1 cellular context compared by ENCODE assay signal in the genomic region with DNA sequence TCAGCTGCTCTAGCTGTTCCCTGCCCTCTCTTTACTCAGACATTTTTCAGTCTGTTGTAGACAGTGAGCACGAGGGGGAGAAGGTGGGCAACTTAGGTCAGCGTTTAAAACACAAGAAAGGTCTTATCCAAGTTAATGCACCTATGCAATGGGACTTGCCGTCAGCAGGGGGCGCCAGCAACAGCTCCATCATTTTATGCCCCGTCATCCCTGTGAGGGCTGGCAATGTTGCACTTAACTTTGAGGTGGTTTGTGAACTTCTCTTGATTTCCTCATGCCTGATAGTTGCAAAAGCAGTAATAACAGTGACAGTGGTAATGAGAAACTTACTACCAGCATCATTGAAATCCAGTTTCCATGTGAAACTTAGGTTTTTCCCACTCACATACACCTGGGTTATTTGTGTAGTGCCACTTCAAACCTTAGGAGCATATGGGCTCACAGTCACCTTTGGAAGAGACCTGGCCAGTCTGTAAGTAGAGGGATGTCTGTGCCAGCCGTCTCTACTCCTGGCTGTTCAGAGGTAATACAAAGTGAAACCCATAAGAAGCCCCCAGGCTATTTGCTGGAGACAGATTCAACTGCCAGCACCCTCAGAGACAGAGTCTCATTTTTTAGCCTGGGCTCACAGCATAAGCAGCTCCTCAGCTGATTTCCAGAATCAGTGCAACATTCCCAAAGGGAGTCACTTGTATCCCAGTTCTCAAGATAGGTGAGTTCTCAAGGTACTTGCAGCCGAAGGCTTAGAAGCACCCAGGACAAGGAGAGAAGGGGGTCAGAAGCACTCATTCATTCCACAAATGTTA.
TF ChIP-seq lines count a peak whose summit lies in the region.

No MANE protein-coding gene starts in this region.

TF ChIP-seq in HepG2, 621 proteins besides CTCF, POLR2A, EP300 and RAD21 (continues in another document):
- TF ChIP-seq MEIS2 (CRISPR knock-in tag; IDR thresholded peaks at IDR 0.05) (no peak), MXI1 (IDR thresholded peaks at IDR 0.05; ENCODE audit: borderline replicate concordance, low read depth, low read length) (peak; percentile 57; the same call in 1 of the 3 replicates), ZZZ3 (CRISPR knock-in tag; IDR thresholded peaks at IDR 0.05; ENCODE audit: borderline replicate concordance) (no peak), ZNF317 (CRISPR knock-in tag; IDR thresholded peaks at IDR 0.05) (0 out of 2 replicates have a peak, but pooled peaks have one; percentile 33), ZFY (CRISPR knock-in tag; IDR thresholded peaks at IDR 0.05) (no peak), SMAD9 (CRISPR knock-in tag; IDR thresholded peaks at IDR 0.05) (no peak; the same call in 1 of the 2 replicates), AGO1 (IDR thresholded peaks at IDR 0.05; ENCODE audit: low read depth, low read length, poor library complexity, severe bottlenecking) (no peak), GLI4 (CRISPR knock-in tag; IDR thresholded peaks at IDR 0.05; ENCODE audit: borderline replicate concordance) (no peak), ZNF446 (CRISPR knock-in tag; IDR thresholded peaks at IDR 0.05) (peak; percentile 38; the same call in 1 of the 2 replicates), PAX8 (CRISPR knock-in tag; IDR thresholded peaks at IDR 0.05; ENCODE audit: borderline replicate concordance) (no peak), IRX3 (CRISPR knock-in tag; IDR thresholded peaks at IDR 0.05; ENCODE audit: borderline replicate concordance, low read depth) (no peak), ZNF674 (CRISPR knock-in tag; IDR thresholded peaks at IDR 0.05; ENCODE audit: low read depth) (no peak), SATB2 (CRISPR knock-in tag; IDR thresholded peaks at IDR 0.05) (no peak), ZFP37 (CRISPR knock-in tag; IDR thresholded peaks at IDR 0.05; ENCODE audit: borderline replicate concordance) (0 out of 2 replicates have a peak, but pooled peaks have one; percentile 21), SNAI1 (CRISPR knock-in tag; IDR thresholded peaks at IDR 0.05; ENCODE audit: borderline replicate concordance) (no peak), ZNF747 (CRISPR knock-in tag; IDR thresholded peaks at IDR 0.05; ENCODE audit: borderline replicate concordance) (no peak), ZNF605 (CRISPR knock-in tag; IDR thresholded peaks at IDR 0.05) (no peak), GATAD1 (CRISPR knock-in tag; IDR thresholded peaks at IDR 0.05) (no peak; the same call in 1 of the 2 replicates), KMT2A (CRISPR knock-in tag; IDR thresholded peaks at IDR 0.05) (no peak), KDM4B (CRISPR knock-in tag; IDR thresholded peaks at IDR 0.05) (0 out of 2 replicates have a peak, but pooled peaks have one; percentile 35), NFE2L1 (CRISPR knock-in tag; IDR thresholded peaks at IDR 0.05; ENCODE audit: borderline replicate concordance) (peak; percentile 98; the same call in 1 of the 2 replicates), SOX5 (CRISPR knock-in tag; IDR thresholded peaks at IDR 0.05; ENCODE audit: borderline replicate concordance) (0 out of 2 replicates have a peak, but pooled peaks have one; percentile 25)
- TF ChIP-seq, protein P1, sequence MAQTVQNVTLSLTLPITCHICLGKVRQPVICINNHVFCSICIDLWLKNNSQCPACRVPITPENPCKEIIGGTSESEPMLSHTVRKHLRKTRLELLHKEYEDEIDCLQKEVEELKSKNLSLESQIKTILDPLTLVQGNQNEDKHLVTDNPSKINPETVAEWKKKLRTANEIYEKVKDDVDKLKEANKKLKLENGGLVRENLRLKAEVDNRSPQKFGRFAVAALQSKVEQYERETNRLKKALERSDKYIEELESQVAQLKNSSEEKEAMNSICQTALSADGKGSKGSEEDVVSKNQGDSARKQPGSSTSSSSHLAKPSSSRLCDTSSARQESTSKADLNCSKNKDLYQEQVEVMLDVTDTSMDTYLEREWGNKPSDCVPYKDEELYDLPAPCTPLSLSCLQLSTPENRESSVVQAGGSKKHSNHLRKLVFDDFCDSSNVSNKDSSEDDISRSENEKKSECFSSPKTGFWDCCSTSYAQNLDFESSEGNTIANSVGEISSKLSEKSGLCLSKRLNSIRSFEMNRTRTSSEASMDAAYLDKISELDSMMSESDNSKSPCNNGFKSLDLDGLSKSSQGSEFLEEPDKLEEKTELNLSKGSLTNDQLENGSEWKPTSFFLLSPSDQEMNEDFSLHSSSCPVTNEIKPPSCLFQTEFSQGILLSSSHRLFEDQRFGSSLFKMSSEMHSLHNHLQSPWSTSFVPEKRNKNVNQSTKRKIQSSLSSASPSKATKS (CRISPR knock-in tag; IDR thresholded peaks at IDR 0.05), result no peak
- TF ChIP-seq, protein P2, sequence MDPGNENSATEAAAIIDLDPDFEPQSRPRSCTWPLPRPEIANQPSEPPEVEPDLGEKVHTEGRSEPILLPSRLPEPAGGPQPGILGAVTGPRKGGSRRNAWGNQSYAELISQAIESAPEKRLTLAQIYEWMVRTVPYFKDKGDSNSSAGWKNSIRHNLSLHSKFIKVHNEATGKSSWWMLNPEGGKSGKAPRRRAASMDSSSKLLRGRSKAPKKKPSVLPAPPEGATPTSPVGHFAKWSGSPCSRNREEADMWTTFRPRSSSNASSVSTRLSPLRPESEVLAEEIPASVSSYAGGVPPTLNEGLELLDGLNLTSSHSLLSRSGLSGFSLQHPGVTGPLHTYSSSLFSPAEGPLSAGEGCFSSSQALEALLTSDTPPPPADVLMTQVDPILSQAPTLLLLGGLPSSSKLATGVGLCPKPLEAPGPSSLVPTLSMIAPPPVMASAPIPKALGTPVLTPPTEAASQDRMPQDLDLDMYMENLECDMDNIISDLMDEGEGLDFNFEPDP (CRISPR knock-in tag; conservative IDR thresholded peaks at IDR 0.05), result peak; percentile 82; the same call in 1 of the 2 replicates
- TF ChIP-seq, protein P3, sequence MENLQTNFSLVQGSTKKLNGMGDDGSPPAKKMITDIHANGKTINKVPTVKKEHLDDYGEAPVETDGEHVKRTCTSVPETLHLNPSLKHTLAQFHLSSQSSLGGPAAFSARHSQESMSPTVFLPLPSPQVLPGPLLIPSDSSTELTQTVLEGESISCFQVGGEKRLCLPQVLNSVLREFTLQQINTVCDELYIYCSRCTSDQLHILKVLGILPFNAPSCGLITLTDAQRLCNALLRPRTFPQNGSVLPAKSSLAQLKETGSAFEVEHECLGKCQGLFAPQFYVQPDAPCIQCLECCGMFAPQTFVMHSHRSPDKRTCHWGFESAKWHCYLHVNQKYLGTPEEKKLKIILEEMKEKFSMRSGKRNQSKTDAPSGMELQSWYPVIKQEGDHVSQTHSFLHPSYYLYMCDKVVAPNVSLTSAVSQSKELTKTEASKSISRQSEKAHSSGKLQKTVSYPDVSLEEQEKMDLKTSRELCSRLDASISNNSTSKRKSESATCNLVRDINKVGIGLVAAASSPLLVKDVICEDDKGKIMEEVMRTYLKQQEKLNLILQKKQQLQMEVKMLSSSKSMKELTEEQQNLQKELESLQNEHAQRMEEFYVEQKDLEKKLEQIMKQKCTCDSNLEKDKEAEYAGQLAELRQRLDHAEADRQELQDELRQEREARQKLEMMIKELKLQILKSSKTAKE (CRISPR knock-in tag; IDR thresholded peaks at IDR 0.05; ENCODE audit: borderline replicate concordance), result no peak
- TF ChIP-seq, protein P4, sequence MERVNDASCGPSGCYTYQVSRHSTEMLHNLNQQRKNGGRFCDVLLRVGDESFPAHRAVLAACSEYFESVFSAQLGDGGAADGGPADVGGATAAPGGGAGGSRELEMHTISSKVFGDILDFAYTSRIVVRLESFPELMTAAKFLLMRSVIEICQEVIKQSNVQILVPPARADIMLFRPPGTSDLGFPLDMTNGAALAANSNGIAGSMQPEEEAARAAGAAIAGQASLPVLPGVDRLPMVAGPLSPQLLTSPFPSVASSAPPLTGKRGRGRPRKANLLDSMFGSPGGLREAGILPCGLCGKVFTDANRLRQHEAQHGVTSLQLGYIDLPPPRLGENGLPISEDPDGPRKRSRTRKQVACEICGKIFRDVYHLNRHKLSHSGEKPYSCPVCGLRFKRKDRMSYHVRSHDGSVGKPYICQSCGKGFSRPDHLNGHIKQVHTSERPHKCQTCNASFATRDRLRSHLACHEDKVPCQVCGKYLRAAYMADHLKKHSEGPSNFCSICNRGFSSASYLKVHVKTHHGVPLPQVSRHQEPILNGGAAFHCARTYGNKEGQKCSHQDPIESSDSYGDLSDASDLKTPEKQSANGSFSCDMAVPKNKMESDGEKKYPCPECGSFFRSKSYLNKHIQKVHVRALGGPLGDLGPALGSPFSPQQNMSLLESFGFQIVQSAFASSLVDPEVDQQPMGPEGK (CRISPR knock-in tag; IDR thresholded peaks at IDR 0.05), result 0 out of 2 replicates have a peak, but pooled peaks have one; percentile 26
- TF ChIP-seq, protein P5, sequence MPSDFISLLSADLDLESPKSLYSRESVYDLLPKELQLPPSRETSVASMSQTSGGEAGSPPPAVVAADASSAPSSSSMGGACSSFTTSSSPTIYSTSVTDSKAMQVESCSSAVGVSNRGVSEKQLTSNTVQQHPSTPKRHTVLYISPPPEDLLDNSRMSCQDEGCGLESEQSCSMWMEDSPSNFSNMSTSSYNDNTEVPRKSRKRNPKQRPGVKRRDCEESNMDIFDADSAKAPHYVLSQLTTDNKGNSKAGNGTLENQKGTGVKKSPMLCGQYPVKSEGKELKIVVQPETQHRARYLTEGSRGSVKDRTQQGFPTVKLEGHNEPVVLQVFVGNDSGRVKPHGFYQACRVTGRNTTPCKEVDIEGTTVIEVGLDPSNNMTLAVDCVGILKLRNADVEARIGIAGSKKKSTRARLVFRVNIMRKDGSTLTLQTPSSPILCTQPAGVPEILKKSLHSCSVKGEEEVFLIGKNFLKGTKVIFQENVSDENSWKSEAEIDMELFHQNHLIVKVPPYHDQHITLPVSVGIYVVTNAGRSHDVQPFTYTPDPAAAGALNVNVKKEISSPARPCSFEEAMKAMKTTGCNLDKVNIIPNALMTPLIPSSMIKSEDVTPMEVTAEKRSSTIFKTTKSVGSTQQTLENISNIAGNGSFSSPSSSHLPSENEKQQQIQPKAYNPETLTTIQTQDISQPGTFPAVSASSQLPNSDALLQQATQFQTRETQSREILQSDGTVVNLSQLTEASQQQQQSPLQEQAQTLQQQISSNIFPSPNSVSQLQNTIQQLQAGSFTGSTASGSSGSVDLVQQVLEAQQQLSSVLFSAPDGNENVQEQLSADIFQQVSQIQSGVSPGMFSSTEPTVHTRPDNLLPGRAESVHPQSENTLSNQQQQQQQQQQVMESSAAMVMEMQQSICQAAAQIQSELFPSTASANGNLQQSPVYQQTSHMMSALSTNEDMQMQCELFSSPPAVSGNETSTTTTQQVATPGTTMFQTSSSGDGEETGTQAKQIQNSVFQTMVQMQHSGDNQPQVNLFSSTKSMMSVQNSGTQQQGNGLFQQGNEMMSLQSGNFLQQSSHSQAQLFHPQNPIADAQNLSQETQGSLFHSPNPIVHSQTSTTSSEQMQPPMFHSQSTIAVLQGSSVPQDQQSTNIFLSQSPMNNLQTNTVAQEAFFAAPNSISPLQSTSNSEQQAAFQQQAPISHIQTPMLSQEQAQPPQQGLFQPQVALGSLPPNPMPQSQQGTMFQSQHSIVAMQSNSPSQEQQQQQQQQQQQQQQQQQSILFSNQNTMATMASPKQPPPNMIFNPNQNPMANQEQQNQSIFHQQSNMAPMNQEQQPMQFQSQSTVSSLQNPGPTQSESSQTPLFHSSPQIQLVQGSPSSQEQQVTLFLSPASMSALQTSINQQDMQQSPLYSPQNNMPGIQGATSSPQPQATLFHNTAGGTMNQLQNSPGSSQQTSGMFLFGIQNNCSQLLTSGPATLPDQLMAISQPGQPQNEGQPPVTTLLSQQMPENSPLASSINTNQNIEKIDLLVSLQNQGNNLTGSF (CRISPR knock-in tag; IDR thresholded peaks at IDR 0.05), result no peak
- TF ChIP-seq, protein P6, sequence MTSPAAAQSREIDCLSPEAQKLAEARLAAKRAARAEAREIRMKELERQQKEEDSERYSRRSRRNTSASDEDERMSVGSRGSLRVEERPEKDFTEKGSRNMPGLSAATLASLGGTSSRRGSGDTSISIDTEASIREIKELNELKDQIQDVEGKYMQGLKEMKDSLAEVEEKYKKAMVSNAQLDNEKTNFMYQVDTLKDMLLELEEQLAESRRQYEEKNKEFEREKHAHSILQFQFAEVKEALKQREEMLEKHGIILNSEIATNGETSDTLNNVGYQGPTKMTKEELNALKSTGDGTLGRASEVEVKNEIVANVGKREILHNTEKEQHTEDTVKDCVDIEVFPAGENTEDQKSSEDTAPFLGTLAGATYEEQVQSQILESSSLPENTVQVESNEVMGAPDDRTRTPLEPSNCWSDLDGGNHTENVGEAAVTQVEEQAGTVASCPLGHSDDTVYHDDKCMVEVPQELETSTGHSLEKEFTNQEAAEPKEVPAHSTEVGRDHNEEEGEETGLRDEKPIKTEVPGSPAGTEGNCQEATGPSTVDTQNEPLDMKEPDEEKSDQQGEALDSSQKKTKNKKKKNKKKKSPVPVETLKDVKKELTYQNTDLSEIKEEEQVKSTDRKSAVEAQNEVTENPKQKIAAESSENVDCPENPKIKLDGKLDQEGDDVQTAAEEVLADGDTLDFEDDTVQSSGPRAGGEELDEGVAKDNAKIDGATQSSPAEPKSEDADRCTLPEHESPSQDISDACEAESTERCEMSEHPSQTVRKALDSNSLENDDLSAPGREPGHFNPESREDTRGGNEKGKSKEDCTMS (CRISPR knock-in tag; conservative IDR thresholded peaks at IDR 0.05), result no peak
- TF ChIP-seq, protein P7, sequence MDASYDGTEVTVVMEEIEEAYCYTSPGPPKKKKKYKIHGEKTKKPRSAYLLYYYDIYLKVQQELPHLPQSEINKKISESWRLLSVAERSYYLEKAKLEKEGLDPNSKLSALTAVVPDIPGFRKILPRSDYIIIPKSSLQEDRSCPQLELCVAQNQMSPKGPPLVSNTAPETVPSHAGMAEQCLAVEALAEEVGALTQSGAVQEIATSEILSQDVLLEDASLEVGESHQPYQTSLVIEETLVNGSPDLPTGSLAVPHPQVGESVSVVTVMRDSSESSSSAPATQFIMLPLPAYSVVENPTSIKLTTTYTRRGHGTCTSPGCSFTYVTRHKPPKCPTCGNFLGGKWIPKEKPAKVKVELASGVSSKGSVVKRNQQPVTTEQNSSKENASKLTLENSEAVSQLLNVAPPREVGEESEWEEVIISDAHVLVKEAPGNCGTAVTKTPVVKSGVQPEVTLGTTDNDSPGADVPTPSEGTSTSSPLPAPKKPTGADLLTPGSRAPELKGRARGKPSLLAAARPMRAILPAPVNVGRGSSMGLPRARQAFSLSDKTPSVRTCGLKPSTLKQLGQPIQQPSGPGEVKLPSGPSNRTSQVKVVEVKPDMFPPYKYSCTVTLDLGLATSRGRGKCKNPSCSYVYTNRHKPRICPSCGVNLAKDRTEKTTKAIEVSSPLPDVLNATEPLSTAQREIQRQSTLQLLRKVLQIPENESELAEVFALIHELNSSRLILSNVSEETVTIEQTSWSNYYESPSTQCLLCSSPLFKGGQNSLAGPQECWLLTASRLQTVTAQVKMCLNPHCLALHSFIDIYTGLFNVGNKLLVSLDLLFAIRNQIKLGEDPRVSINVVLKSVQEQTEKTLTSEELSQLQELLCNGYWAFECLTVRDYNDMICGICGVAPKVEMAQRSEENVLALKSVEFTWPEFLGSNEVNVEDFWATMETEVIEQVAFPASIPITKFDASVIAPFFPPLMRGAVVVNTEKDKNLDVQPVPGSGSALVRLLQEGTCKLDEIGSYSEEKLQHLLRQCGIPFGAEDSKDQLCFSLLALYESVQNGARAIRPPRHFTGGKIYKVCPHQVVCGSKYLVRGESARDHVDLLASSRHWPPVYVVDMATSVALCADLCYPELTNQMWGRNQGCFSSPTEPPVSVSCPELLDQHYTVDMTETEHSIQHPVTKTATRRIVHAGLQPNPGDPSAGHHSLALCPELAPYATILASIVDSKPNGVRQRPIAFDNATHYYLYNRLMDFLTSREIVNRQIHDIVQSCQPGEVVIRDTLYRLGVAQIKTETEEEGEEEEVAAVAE (CRISPR knock-in tag; IDR thresholded peaks at IDR 0.05; ENCODE audit: borderline replicate concordance), result peak; percentile 21; the same call in 1 of the 2 replicates
